Comparison of ENCODE assay signal across 8 cellular contexts in genomic region chr13:44917589-44918322, GRCh38.
DNase-seq lines count a peak whose midpoint lies in the region; ATAC-seq and TF ChIP-seq lines count a peak whose summit lies in the region.

No MANE protein-coding gene starts in this region.

- DNase-seq in A673 (ENCODE audit: low spot score) (peak; percentile 97), NCI-H2196 (lab: John Stamatoyannopoulos, UW; ENCODE audit: unreplicated experiment) (peak; percentile 84), mammary epithelial cell (peak; percentile 95)

- H2AFZ ChIP-seq in mammary epithelial cell (ENCODE audit: low read depth, low read length), result peak overlapping the region; percentile 96

- no peaks in the 10 kb centered on the region for H3K9me3 ChIP-seq in A673 (ENCODE audit: low read depth, low read length, poor library complexity, severe bottlenecking)
- no peaks in the 10 kb centered on the region for H3K9me3 ChIP-seq in mammary epithelial cell (replicated peaks; ENCODE audit: insufficient read depth, low read length)
- no peaks in the 10 kb centered on the region for H3K9me3 ChIP-seq in iPS-20b (ENCODE audit: insufficient read depth, low read depth, low read length)
- H3K9me3 ChIP-seq in skeletal muscle satellite cell (replicated peaks; ENCODE audit: low read length), result no peaks in the 10 kb centered on the region

- no TSS peak for BruUV-seq in A673 (replicated peaks; lab: Mats Ljungman, UMichigan)
- TSS peak; percentile 99 for BruUV-seq in mammary epithelial cell (replicated peaks; lab: Mats Ljungman, UMichigan)

- peak; percentile 38; the same call in 1 of the 2 replicates for TF ChIP-seq CTCF in A673 (conservative IDR thresholded peaks at IDR 0.05; ENCODE audit: low read depth, low read length)
- TF ChIP-seq CTCF in VCaP (conservative IDR thresholded peaks at IDR 0.05), result no peak
- TF ChIP-seq CTCF in mammary epithelial cell (conservative IDR thresholded peaks at IDR 0.05 in 1 of 2, IDR thresholded peaks at IDR 0.05 in 1 of 2; ENCODE audit: extremely low read depth in 1 of 2, insufficient read depth in 1 of 2, low read depth in 1 of 2, low read length in 2 of 2), result peak in 1 of 2 donors; percentile 40

- CTCF ChIA-PET in A673 (lab: Charles Lee) (interaction anchor here (0.6 to 0.7 kb wide), 2 partner anchors 9 to 341 kb away, joined by 3 read pairs; partner anchors contain the start of gene TSC22D1), mammary epithelial cell (lab: Charles Lee; ENCODE audit: low non-redundant PET) (interaction anchor here (0.5 kb wide), 2 partner anchors 11 to 432 kb away, joined by 3 to 4 read pairs; no protein-coding TSS in a partner anchor)

- no peaks in the 10 kb centered on the region for H3K79me2 ChIP-seq in mammary epithelial cell (ENCODE audit: insufficient read depth, low read length)

- H3K4me1 ChIP-seq in A673 (ENCODE audit: insufficient read depth, low read length, poor library complexity, severe bottlenecking), result peaks cover 15% of the 10 kb centered on the region
- peaks cover 26% of the 10 kb centered on the region for H3K4me1 ChIP-seq in mammary epithelial cell (ENCODE audit: insufficient read depth, low read length)
- peaks cover 4% of the 10 kb centered on the region; the same call in 1 of the 2 replicates for H3K4me1 ChIP-seq in iPS-20b (ENCODE audit: insufficient read depth, low read length)
- H3K4me1 ChIP-seq in skeletal muscle satellite cell (ENCODE audit: control insufficient read depth, insufficient read depth, low read length), result peaks cover 42% of the 10 kb centered on the region

- H3K4me2 ChIP-seq in mammary epithelial cell (ENCODE audit: insufficient read depth, low read depth, low read length) (peak overlapping the region; percentile 85), skeletal muscle satellite cell (ENCODE audit: low read length) (peak overlapping the region; percentile 89)

- peak overlapping the region; percentile 77 for H3K9ac ChIP-seq in mammary epithelial cell (ENCODE audit: insufficient read depth, low read length)
- H3K9ac ChIP-seq in iPS-20b (ENCODE audit: low read depth, low read length), result peak overlapping the region; percentile 84
- peak overlapping the region; percentile 92 for H3K9ac ChIP-seq in skeletal muscle satellite cell (ENCODE audit: low read depth, low read length)

- H4K20me1 ChIP-seq in mammary epithelial cell (ENCODE audit: insufficient read depth, low read length), result no peaks in the 10 kb centered on the region

- H3K27ac ChIP-seq in A673 (ENCODE audit: low read depth, low read length, poor library complexity, severe bottlenecking) (peak overlapping the region; percentile 90), VCaP (peak overlapping the region; percentile 92), mammary epithelial cell (ENCODE audit: insufficient read depth, low read depth, low read length) (peak overlapping the region; percentile 84), iPS-20b (ENCODE audit: low read length) (peak overlapping the region; percentile 84)

- H3K27me3 ChIP-seq in A673 (replicated peaks; ENCODE audit: insufficient read depth, low read depth, low read length, poor library complexity) (no peaks in the 10 kb centered on the region), mammary epithelial cell (ENCODE audit: insufficient read depth, low read length) (no peaks in the 10 kb centered on the region), iPS-20b (ENCODE audit: insufficient read depth, low read length) (no peaks in the 10 kb centered on the region), skeletal muscle satellite cell (ENCODE audit: control insufficient read depth, insufficient read depth, low read length) (no peaks in the 10 kb centered on the region)

- H3K36me3 ChIP-seq in A673 (ENCODE audit: insufficient read depth, low read length, poor library complexity, severe bottlenecking) (no peaks in the 10 kb centered on the region), mammary epithelial cell (ENCODE audit: insufficient read depth, low read length) (no peaks in the 10 kb centered on the region), iPS-20b (ENCODE audit: insufficient read depth, low read depth, low read length) (no peaks in the 10 kb centered on the region), skeletal muscle satellite cell (ENCODE audit: insufficient read depth, low read length) (no peaks in the 10 kb centered on the region)

- ATAC-seq in GM18861 (IDR thresholded peaks at IDR 0.05; ENCODE audit: unreplicated experiment), result peak; percentile 82
- peak; percentile 75 for ATAC-seq in HG03097 (IDR thresholded peaks at IDR 0.05; ENCODE audit: low FRiP score, unreplicated experiment)

- in situ Hi-C loops in mammary epithelial cell (cut with MboI; ENCODE audit: low sequenced_read_pairs in 2 of 2), result no loop called here

- H3K4me3 ChIP-seq in A673 (ENCODE audit: low read depth, low read length, poor library complexity, severe bottlenecking) (peak overlapping the region; percentile 53), mammary epithelial cell (replicated peaks in 1 of 3; ENCODE audit: insufficient read depth in 1 of 3, low read depth in 2 of 3, low read length in 3 of 3) (peak overlapping the region; percentile 54 to 58 (median 56)), iPS-20b (ENCODE audit: low read length) (peak overlapping the region; percentile 82), skeletal muscle satellite cell (ENCODE audit: low read length) (peak overlapping the region; percentile 74)

- WGBS in mammary epithelial cell (ENCODE audit: low coverage, missing lambda C conversion rate), result 2% methylated on average over 40 of the region's 41 CpGs

- POLR2A ChIA-PET in A673 (lab: Charles Lee; ENCODE audit: low non-redundant PET), result interaction anchor here (0.6 kb wide), 2 partner anchors 429 to 491 kb away, joined by 3 read pairs; no protein-coding TSS in a partner anchor

- intact Hi-C loops in A673 (cut with micrococcal nuclease; ENCODE audit: unreplicated experiment), result loop anchor here (2.0 kb wide), 1 partner anchor 341 kb away; the partner anchor contains the start of gene TSC22D1
- intact Hi-C loops in mammary epithelial cell (cut with micrococcal nuclease), result loop anchor here (1.0 to 5.0 kb wide), 4 partner anchors 53 to 435 kb away; no protein-coding TSS in a partner anchor

- dilution Hi-C loops in mammary epithelial cell (cut with HindIII; ENCODE audit: low sequenced_read_pairs), result no loop called here

Comparison
In these comparisons a context has a peak if more than half of its experiments do, and no peak if none do; other contexts are left out.
1. Peak in every context shown above with its lines: DNase-seq, ATAC-seq, H3K4me3 ChIP-seq and H3K27ac ChIP-seq.